ENCODE assay signal across 1 cellular context in genomic region chr1:160193091-160193819, GRCh38.
TF ChIP-seq lines count a peak whose summit lies in the region.

No MANE protein-coding gene starts in this region.

TF ChIP-seq in GM23338, 12 proteins besides CTCF, POLR2A, EP300 and RAD21 (continued from another document):
- TF ChIP-seq ZNF462 (CRISPR knock-in tag; IDR thresholded peaks at IDR 0.05) (no peak), CREB1 (CRISPR knock-in tag; IDR thresholded peaks at IDR 0.05; ENCODE audit: low read depth) (peak; percentile 39; the same call in 1 of the 2 replicates), NANOG (IDR thresholded peaks at IDR 0.05; ENCODE audit: borderline replicate concordance) (no peak), EZH2 (IDR thresholded peaks at IDR 0.05; ENCODE audit: low read depth, unreplicated experiment) (no peak)
